ENCODE assay signal across 8 cellular contexts in genomic region chr2:18149660-18150246, GRCh38.
A peak's percentile ranks its signal among the peaks of the same experiment; 100 is the strongest.
DNase-seq lines count a peak whose midpoint lies in the region; ATAC-seq and TF ChIP-seq lines count a peak whose summit lies in the region.

No MANE protein-coding gene starts in this region.

- ATAC-seq in HG03159 (IDR thresholded peaks at IDR 0.05; ENCODE audit: unreplicated experiment) (peak; percentile 83), HG02642 (IDR thresholded peaks at IDR 0.05; ENCODE audit: poor library complexity, unreplicated experiment) (no peak)

- no peak overlapping the region for H2AK5ac ChIP-seq in mesendoderm (ENCODE audit: low read length)

- CTCF ChIA-PET in mammary epithelial cell (lab: Charles Lee; ENCODE audit: low non-redundant PET) = interaction anchor here (0.5 to 0.6 kb wide), 2 partner anchors 28 to 299 kb away, joined by 3 read pairs; no protein-coding TSS in a partner anchor

- H4K20me1 ChIP-seq in mammary epithelial cell (ENCODE audit: insufficient read depth, low read length) = no peaks in the 10 kb centered on the region

- 0% methylated on average over 3 of the region's 3 CpGs for WGBS in mammary epithelial cell (ENCODE audit: low coverage, missing lambda C conversion rate)
- no CpG with 5 or more reads among the region's 3 CpGs for WGBS in mesendoderm (ENCODE audit: extremely low coverage, insufficient coverage, low lambda C conversion rate)

- H3K27me3 ChIP-seq in mammary epithelial cell (ENCODE audit: insufficient read depth, low read length) (no peaks in the 10 kb centered on the region), mesendoderm (ENCODE audit: insufficient read depth, low read length, poor library complexity) (no peaks in the 10 kb centered on the region)

- intact Hi-C loops in mammary epithelial cell (cut with micrococcal nuclease) = loop anchor here (1.0 to 10.0 kb wide), 3 partner anchors 298 to 430 kb away; partner anchors contain the start of genes GEN1 and SMC6

- H2BK15ac ChIP-seq in mesendoderm (replicated peaks; ENCODE audit: low read depth) = no peak overlapping the region

- H3K23ac ChIP-seq in mesendoderm (ENCODE audit: low read length) = no peak overlapping the region

- dilution Hi-C loops in mammary epithelial cell (cut with HindIII; ENCODE audit: low sequenced_read_pairs) = loop anchor here (25.0 kb wide), 1 partner anchor 287 kb away; no protein-coding TSS in a partner anchor

- no peak overlapping the region for H4K8ac ChIP-seq in mesendoderm (ENCODE audit: low read depth, low read length)

- DNase-seq in SIG-M5 treated with dmso at 0.1 percent for 504 hours (lab: John Stamatoyannopoulos, UW; ENCODE audit: unreplicated experiment) = peak; percentile 37
- no peak for DNase-seq in SIG-M5 (lab: John Stamatoyannopoulos, UW)
- peak; percentile 65 for DNase-seq in NCI-H510A treated with DMSO at 0.1 percent for 48 hours (lab: John Stamatoyannopoulos, UW)
- peak; percentile 24 for DNase-seq in mammary epithelial cell
- DNase-seq in mesendoderm = peak; percentile 62
- DNase-seq in activated effector memory CD4-positive, alpha-beta T cell treated with anti-CD3 and anti-CD28 coated beads, Interleukin-2, amount 50 U/mL, for 16 hours = no peak

- no peak overlapping the region for H4K5ac ChIP-seq in mesendoderm (ENCODE audit: low read length)

- H3K36me3 ChIP-seq in mammary epithelial cell (ENCODE audit: insufficient read depth, low read length) (no peaks in the 10 kb centered on the region), mesendoderm (ENCODE audit: control insufficient read depth, insufficient read depth, low read length) (no peaks in the 10 kb centered on the region)

- no peak overlapping the region for H3K27ac ChIP-seq in mammary epithelial cell (ENCODE audit: insufficient read depth, low read depth, low read length)
- H3K27ac ChIP-seq in mesendoderm (ENCODE audit: low read depth, low read length) = no peak overlapping the region

- no peak overlapping the region for H3K4ac ChIP-seq in mesendoderm (ENCODE audit: low read depth, low read length)

- no peaks in the 10 kb centered on the region for H3K9me3 ChIP-seq in mammary epithelial cell (replicated peaks; ENCODE audit: insufficient read depth, low read length)

- H3K9ac ChIP-seq in mammary epithelial cell (ENCODE audit: insufficient read depth, low read length) (no peak overlapping the region), mesendoderm (ENCODE audit: low read length) (no peak overlapping the region)

- H3K4me3 ChIP-seq in mammary epithelial cell (replicated peaks in 1 of 3; ENCODE audit: insufficient read depth in 1 of 3, low read depth in 2 of 3, low read length in 3 of 3) (no peak overlapping the region), mesendoderm (ENCODE audit: low read length) (no peak overlapping the region)

- TF ChIP-seq CTCF in mammary epithelial cell (conservative IDR thresholded peaks at IDR 0.05 in 1 of 2, IDR thresholded peaks at IDR 0.05 in 1 of 2; ENCODE audit: extremely low read depth in 1 of 2, insufficient read depth in 1 of 2, low read depth in 1 of 2, low read length in 2 of 2) = peak; percentile 82 to 84

- H3K79me1 ChIP-seq in mesendoderm (ENCODE audit: low read length) = no peaks in the 10 kb centered on the region

- H3K79me2 ChIP-seq in mammary epithelial cell (ENCODE audit: insufficient read depth, low read length) (no peaks in the 10 kb centered on the region), mesendoderm (ENCODE audit: control insufficient read depth, insufficient read depth, low read length) (no peaks in the 10 kb centered on the region)

- H2AFZ ChIP-seq in mammary epithelial cell (ENCODE audit: low read depth, low read length) = no peak overlapping the region

- H3K4me2 ChIP-seq in mammary epithelial cell (ENCODE audit: insufficient read depth, low read depth, low read length) (no peak overlapping the region), mesendoderm (ENCODE audit: low read length) (no peak overlapping the region)

- H3K4me1 ChIP-seq in mammary epithelial cell (ENCODE audit: insufficient read depth, low read length) (no peaks in the 10 kb centered on the region), mesendoderm (ENCODE audit: control insufficient read depth, low read depth, low read length) (no peaks in the 10 kb centered on the region)

- no peak overlapping the region for H2BK5ac ChIP-seq in mesendoderm (ENCODE audit: low read length)

- in situ Hi-C loops in mammary epithelial cell (cut with MboI; ENCODE audit: low sequenced_read_pairs in 2 of 2) = no loop called here

- no peak overlapping the region for H3K56ac ChIP-seq in mesendoderm (ENCODE audit: low read length)

- BruUV-seq in mammary epithelial cell (replicated peaks; lab: Mats Ljungman, UMichigan) = no TSS peak

- no peak overlapping the region for H3K18ac ChIP-seq in mesendoderm (ENCODE audit: low read length)

- no peak overlapping the region for H2BK120ac ChIP-seq in mesendoderm (ENCODE audit: low read depth, low read length)

Comparison
In these comparisons a context has a peak if more than half of its experiments do, and no peak if none do; other contexts are left out.
1. DNase-seq: peak in SIG-M5 treated with dmso at 0.1 percent for 504 hours (single experiment), NCI-H510A treated with DMSO at 0.1 percent for 48 hours (single experiment), mammary epithelial cell (single experiment) and mesendoderm (single experiment); none in SIG-M5 (single experiment) and activated effector memory CD4-positive, alpha-beta T cell treated with anti-CD3 and anti-CD28 coated beads, Interleukin-2, amount 50 U/mL, for 16 hours (single experiment).